1 cellular context compared by ENCODE assay signal in the genomic region with DNA sequence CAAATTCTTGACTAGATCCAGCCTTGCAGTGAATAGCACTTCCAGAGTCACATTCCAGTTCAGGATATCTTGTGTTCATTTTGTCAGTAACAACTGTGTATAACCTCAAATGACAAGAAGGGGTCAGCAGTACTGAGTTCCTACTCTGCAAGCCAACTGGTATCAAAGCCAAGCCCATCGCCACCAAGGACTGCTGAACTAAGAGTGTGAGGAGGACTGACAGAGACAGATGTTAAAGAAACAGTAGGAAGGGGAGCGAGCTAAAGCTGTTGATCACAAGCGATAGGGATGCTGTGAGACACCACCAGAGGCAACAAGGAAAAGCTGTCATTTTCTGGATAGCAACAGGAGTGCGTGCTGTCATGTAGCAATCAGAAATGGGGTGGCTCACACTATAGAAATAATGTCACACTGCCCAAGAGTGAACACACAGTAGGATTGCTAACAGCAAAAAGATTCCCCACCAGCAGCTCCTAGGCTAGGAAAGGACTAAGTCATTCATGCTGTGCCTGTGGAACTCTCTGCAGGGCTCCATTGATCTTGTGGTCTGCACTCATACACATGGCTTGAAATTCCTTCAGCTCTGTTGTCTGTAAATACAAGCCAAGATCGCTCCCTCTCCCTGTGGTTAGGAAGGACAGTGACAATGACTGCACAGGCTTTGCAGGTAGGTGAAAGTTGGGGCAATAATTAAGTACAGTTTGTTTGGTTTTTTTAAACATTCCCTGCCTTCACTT.
TF ChIP-seq lines count a peak whose summit lies in the region.

No MANE protein-coding gene starts in this region.

TF ChIP-seq in H1, 55 proteins besides CTCF, POLR2A, EP300 and RAD21:
- TF ChIP-seq TBP (IDR thresholded peaks at IDR 0.05; ENCODE audit: low read depth, low read length): no peak
- TF ChIP-seq NANOG (IDR thresholded peaks at IDR 0.05; ENCODE audit: insufficient read depth, low read depth, low read length, poor library complexity, severe bottlenecking): peak; percentile 14
- no peak for TF ChIP-seq MAFK (IDR thresholded peaks at IDR 0.05; ENCODE audit: low read depth, low read length)
- TF ChIP-seq SUZ12 (IDR thresholded peaks at IDR 0.05; ENCODE audit: low read length): no peak
- TF ChIP-seq SP4 (IDR thresholded peaks at IDR 0.05; ENCODE audit: low read length): no peak
- no peak for TF ChIP-seq PHF8 (conservative IDR thresholded peaks at IDR 0.05; ENCODE audit: low read depth, low read length)
- TF ChIP-seq, protein P1, sequence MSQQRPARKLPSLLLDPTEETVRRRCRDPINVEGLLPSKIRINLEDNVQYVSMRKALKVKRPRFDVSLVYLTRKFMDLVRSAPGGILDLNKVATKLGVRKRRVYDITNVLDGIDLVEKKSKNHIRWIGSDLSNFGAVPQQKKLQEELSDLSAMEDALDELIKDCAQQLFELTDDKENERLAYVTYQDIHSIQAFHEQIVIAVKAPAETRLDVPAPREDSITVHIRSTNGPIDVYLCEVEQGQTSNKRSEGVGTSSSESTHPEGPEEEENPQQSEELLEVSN (IDR thresholded peaks at IDR 0.05): no peak
- TF ChIP-seq, protein P2, sequence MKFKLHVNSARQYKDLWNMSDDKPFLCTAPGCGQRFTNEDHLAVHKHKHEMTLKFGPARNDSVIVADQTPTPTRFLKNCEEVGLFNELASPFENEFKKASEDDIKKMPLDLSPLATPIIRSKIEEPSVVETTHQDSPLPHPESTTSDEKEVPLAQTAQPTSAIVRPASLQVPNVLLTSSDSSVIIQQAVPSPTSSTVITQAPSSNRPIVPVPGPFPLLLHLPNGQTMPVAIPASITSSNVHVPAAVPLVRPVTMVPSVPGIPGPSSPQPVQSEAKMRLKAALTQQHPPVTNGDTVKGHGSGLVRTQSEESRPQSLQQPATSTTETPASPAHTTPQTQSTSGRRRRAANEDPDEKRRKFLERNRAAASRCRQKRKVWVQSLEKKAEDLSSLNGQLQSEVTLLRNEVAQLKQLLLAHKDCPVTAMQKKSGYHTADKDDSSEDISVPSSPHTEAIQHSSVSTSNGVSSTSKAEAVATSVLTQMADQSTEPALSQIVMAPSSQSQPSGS (IDR thresholded peaks at IDR 0.05; ENCODE audit: low read length): no peak
- TF ChIP-seq RNF2 (IDR thresholded peaks at IDR 0.05; ENCODE audit: borderline replicate concordance, low read depth, low read length, missing control alignments, poor library complexity, severe bottlenecking): no peak
- TF ChIP-seq BCL11A (IDR thresholded peaks at IDR 0.05; ENCODE audit: low read depth in 2 of 2, low read length in 2 of 2): peak in 1 of 2 experiments; percentile 23
- TF ChIP-seq NRF1 (IDR thresholded peaks at IDR 0.05; ENCODE audit: low read depth, low read length): no peak
